In genomic region chr3:122415762-122416654, GRCh38 we compare ENCODE assay signal across 8 cellular contexts.
DNase-seq lines count a peak whose midpoint lies in the region; ATAC-seq and TF ChIP-seq lines count a peak whose summit lies in the region.

Gene WDR5B, minus strand, starts transcription at chr3:122416062. Its CDS starts 534 bp downstream, at chr3:122415528.

- peak; percentile 86 for TF ChIP-seq POLR2A in Raji (IDR thresholded peaks at IDR 0.05; ENCODE audit: insufficient read depth, low read depth, low read length)

- peak within 1 kb of the TSS; percentile 94 for H3K4me3 ChIP-seq in skeletal muscle cell (ENCODE audit: low read depth, low read length)

- peak; percentile 99 for DNase-seq in astrocyte of the hippocampus (ENCODE audit: low read depth, low spot score)
- DNase-seq in iPS DF 19.7 (ENCODE audit: low read depth, low spot score) = peak; percentile 93
- DNase-seq in skeletal muscle cell (ENCODE audit: low read depth) = peak; percentile 86
- no peak for DNase-seq in COR-L47 (lab: John Stamatoyannopoulos, UW)
- DNase-seq in AML-193 (lab: John Stamatoyannopoulos, UW) = no peak

- ATAC-seq in GM18499 (IDR thresholded peaks at IDR 0.05; ENCODE audit: insufficient read depth, unreplicated experiment) (peak; percentile 51), HG02884 (IDR thresholded peaks at IDR 0.05; ENCODE audit: unreplicated experiment) (peak; percentile 80)

Comparison
In these comparisons a context has a peak if more than half of its experiments do, and no peak if none do; other contexts are left out.
1. DNase-seq: peak in astrocyte of the hippocampus (single experiment), iPS DF 19.7 (single experiment) and skeletal muscle cell (single experiment); none in COR-L47 (single experiment) and AML-193 (0 of 2).